ENCODE assay signal across 8 cellular contexts in genomic region chr15:59448871-59449270, GRCh38. TPM values are rescaled to one million over a fixed set of nuclear protein-coding genes. Genes with fewer than 3 reads are reported as not detected.
"Had no signal": no experiment of that assay in that cellular context is flagged by ENCODE, and none has a peak within 500 bp of the region (broad histone marks: within the 10 kb centered on the region; RNA-seq: fewer than 3 reads in every experiment).

No MANE protein-coding gene starts in this region.

- ATAC-seq: GM12878 had no signal

- H3K4me3 ChIP-seq: GM12878 had no signal

- FAIRE-seq: G401.6, GM12878, GM12892, GM18507, GM19239 had no signal

- DNase-seq: GDM1, GF-D8 had no signal

RNA-seq across cellular contexts. Expression of gene FAM81A, which starts 10.9 kb away (rescaled TPM):
- total RNA-seq: G401 had no signal
